Comparison of ENCODE assay signal across 20 cellular contexts in the genomic region with DNA sequence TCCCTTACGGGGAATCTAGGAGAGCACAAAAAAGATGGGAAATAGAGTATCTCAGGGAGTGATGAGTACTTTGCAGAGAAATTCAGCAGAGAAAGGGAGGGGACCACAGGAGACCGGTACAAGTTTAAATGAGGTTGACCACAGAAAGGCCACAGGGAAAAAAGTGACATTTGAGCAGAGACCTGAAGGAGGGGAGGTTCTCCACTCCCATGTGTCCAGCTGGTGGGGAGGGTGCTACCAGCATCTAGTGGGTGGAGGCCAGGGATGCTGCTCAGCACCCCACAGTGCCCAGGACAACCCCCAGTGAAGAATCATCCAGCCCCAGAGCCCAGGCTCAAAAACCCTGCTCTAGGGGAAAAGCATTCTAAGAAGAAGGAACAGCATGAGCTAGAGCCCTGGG. TPM values are rescaled to one million over a fixed set of nuclear protein-coding genes. Genes with fewer than 3 reads are reported as not detected.
DNase-seq lines count a peak whose midpoint lies in the region; ATAC-seq lines count a peak whose summit lies in the region.
"Had no signal": no experiment of that assay in that cellular context is flagged by ENCODE, and none has a peak within 500 bp of the region (broad histone marks: within the 10 kb centered on the region; RNA-seq: fewer than 3 reads in every experiment).

No MANE protein-coding gene starts in this region.

- DNase-seq in activated T-cell treated with anti-CD3 and anti-CD28 coated beads, Interleukin-2, amount 50 U/mL, for 24 hours, result no peak
- DNase-seq in activated T-cell treated with anti-CD3 and anti-CD28 coated beads, Interleukin-2, amount 50 U/mL, for 4 hours, result no peak
- DNase-seq in MV-4-11 (lab: John Stamatoyannopoulos, UW) (peak; percentile 59), NCI-H510A treated with DMSO at 0.1 percent for 48 hours (lab: John Stamatoyannopoulos, UW) (no peak), NCI-H446 treated with DMSO at 0.1 percent for 48 hours (lab: John Stamatoyannopoulos, UW) (no peak), NCI-H128 (lab: John Stamatoyannopoulos, UW; ENCODE audit: unreplicated experiment) (no peak)
- DNase-seq in activated naive CD8-positive, alpha-beta T cell treated with anti-CD3 and anti-CD28 coated beads, Interleukin-2, amount 50 U/mL, for 24 hours, result no peak
- DNase-seq: ACHN; activated CD4-positive, CD25-positive, alpha-beta regulatory T cell treated with anti-CD3 and anti-CD28 coated beads, Interleukin-2, amount 50 U/mL, for 72 hours; activated naive CD4-positive, alpha-beta T cell treated with anti-CD3 and anti-CD28 coated beads, Interleukin-2, amount 50 U/mL, for 16 hours; endodermal cell; left colon; NCI-H1105; NCI-H69; small intestine; stimulated activated CD4-positive, alpha-beta T cell treated with anti-CD3 and anti-CD28 coated beads, Interleukin-4, amount 100 ng/mL, for 24 hours; uterus had no signal

- peaks cover 37% of the 10 kb centered on the region for H3K4me1 Mint-ChIP-seq in activated T-cell treated with anti-CD3 and anti-CD28 coated beads, Interleukin-2, amount 50 U/mL, for 24 hours (ENCODE audit: low read depth)
- H3K4me1 Mint-ChIP-seq in activated T-cell treated with anti-CD3 and anti-CD28 coated beads, Interleukin-2, amount 50 U/mL, for 4 hours (ENCODE audit: low read depth), result peaks cover 29% of the 10 kb centered on the region
- H3K4me1 Mint-ChIP-seq in activated naive CD8-positive, alpha-beta T cell treated with anti-CD3 and anti-CD28 coated beads, Interleukin-2, amount 50 U/mL, for 24 hours, result peaks cover 29% of the 10 kb centered on the region

- H3K27ac Mint-ChIP-seq in activated T-cell treated with anti-CD3 and anti-CD28 coated beads, Interleukin-2, amount 50 U/mL, for 24 hours, result peak overlapping the region; percentile 1
- peak overlapping the region; percentile 20 for H3K27ac Mint-ChIP-seq in activated naive CD8-positive, alpha-beta T cell treated with anti-CD3 and anti-CD28 coated beads, Interleukin-2, amount 50 U/mL, for 24 hours
- H3K27ac Mint-ChIP-seq: endodermal cell had no signal

- peaks cover 6% of the 10 kb centered on the region for H3K36me3 Mint-ChIP-seq in activated T-cell treated with anti-CD3 and anti-CD28 coated beads, Interleukin-2, amount 50 U/mL, for 24 hours (ENCODE audit: low read depth)
- no peaks in the 10 kb centered on the region for H3K36me3 Mint-ChIP-seq in activated T-cell treated with anti-CD3 and anti-CD28 coated beads, Interleukin-2, amount 50 U/mL, for 4 hours (ENCODE audit: insufficient read depth)
- H3K36me3 Mint-ChIP-seq in activated naive CD8-positive, alpha-beta T cell treated with anti-CD3 and anti-CD28 coated beads, Interleukin-2, amount 50 U/mL, for 24 hours (ENCODE audit: low read depth), result no peaks in the 10 kb centered on the region

- no peaks in the 10 kb centered on the region for H3K27me3 Mint-ChIP-seq in activated T-cell treated with anti-CD3 and anti-CD28 coated beads, Interleukin-2, amount 50 U/mL, for 24 hours
- H3K27me3 Mint-ChIP-seq in activated T-cell treated with anti-CD3 and anti-CD28 coated beads, Interleukin-2, amount 50 U/mL, for 4 hours (ENCODE audit: low read depth), result no peaks in the 10 kb centered on the region
- H3K27me3 Mint-ChIP-seq in activated naive CD8-positive, alpha-beta T cell treated with anti-CD3 and anti-CD28 coated beads, Interleukin-2, amount 50 U/mL, for 24 hours, result no peaks in the 10 kb centered on the region

- no peak overlapping the region for H3K4me3 Mint-ChIP-seq in activated T-cell treated with anti-CD3 and anti-CD28 coated beads, Interleukin-2, amount 50 U/mL, for 24 hours
- H3K4me3 Mint-ChIP-seq in activated T-cell treated with anti-CD3 and anti-CD28 coated beads, Interleukin-2, amount 50 U/mL, for 4 hours, result no peak overlapping the region
- no peak overlapping the region for H3K4me3 Mint-ChIP-seq in activated naive CD8-positive, alpha-beta T cell treated with anti-CD3 and anti-CD28 coated beads, Interleukin-2, amount 50 U/mL, for 24 hours
- H3K4me3 Mint-ChIP-seq: endodermal cell, neural crest cell had no signal

- no peak for ATAC-seq in activated T-cell treated with anti-CD3 and anti-CD28 coated beads, Interleukin-2, amount 50 U/mL, for 4 hours
- no peak for ATAC-seq in activated naive CD8-positive, alpha-beta T cell treated with anti-CD3 and anti-CD28 coated beads, Interleukin-2, amount 50 U/mL, for 24 hours
- ATAC-seq in esophagus mucosa, result no peak
- ATAC-seq: left colon had no signal

- H3K9me3 Mint-ChIP-seq in activated T-cell treated with anti-CD3 and anti-CD28 coated beads, Interleukin-2, amount 50 U/mL, for 24 hours, result no peaks in the 10 kb centered on the region
- H3K9me3 Mint-ChIP-seq in activated T-cell treated with anti-CD3 and anti-CD28 coated beads, Interleukin-2, amount 50 U/mL, for 4 hours, result no peaks in the 10 kb centered on the region
- no peaks in the 10 kb centered on the region for H3K9me3 Mint-ChIP-seq in activated naive CD8-positive, alpha-beta T cell treated with anti-CD3 and anti-CD28 coated beads, Interleukin-2, amount 50 U/mL, for 24 hours
- H3K9me3 Mint-ChIP-seq: endodermal cell, neural crest cell had no signal

RNA-seq across cellular contexts. Expression of gene TESC, which starts 34.6 kb away (rescaled TPM):
- 10 to 100 TPM; 18.7 to 27.6 (median 26.6) TPM for total RNA-seq in activated T-cell treated with anti-CD3 and anti-CD28 coated beads, Interleukin-2, amount 50 U/mL, for 4 hours
- total RNA-seq in esophagus mucosa, result 0.56 TPM
- total RNA-seq: fibroblast of lung had no signal

Comparison
In these comparisons a context has a peak if more than half of its experiments do, and no peak if none do; other contexts are left out.
1. RNA of gene TESC, which starts 34.6 kb away (total RNA-seq): 18.7 to 27.6 TPM in activated T-cell treated with anti-CD3 and anti-CD28 coated beads, Interleukin-2, amount 50 U/mL, for 4 hours; 0.56 TPM in esophagus mucosa (single experiment); every median in the first group is over 10 times any median in the second.